Comparison of ENCODE assay signal across 12 cellular contexts in genomic region chr3:195859846-195860411, GRCh38. TPM values are rescaled to one million over a fixed set of nuclear protein-coding genes. Genes with fewer than 3 reads are reported as not detected.
DNase-seq lines count a peak whose midpoint lies in the region; ATAC-seq and TF ChIP-seq lines count a peak whose summit lies in the region.
"Had no signal": no experiment of that assay in that cellular context is flagged by ENCODE, and none has a peak within 500 bp of the region (broad histone marks: within the 10 kb centered on the region; RNA-seq: fewer than 3 reads in every experiment).

No MANE protein-coding gene starts in this region.

- 72% methylated on average over 23 of the region's 23 CpGs for WGBS in HUES64
- no CpG with 5 or more reads among the region's 23 CpGs for WGBS in mesendoderm (ENCODE audit: extremely low coverage, insufficient coverage, low lambda C conversion rate)
- WGBS in thyroid gland, 2 donors: 74 to 83% methylated on average over 23 of the region's 23 CpGs

- H2BK120ac ChIP-seq in mesendoderm (ENCODE audit: low read depth, low read length): no peak overlapping the region

- H3K4me1 ChIP-seq in CD8-positive, alpha-beta T cell (ENCODE audit: insufficient read depth, low read length): peaks cover 4% of the 10 kb centered on the region
- H3K4me1 ChIP-seq in HUES64 (ENCODE audit: insufficient read depth, low read length): peaks cover 5% of the 10 kb centered on the region; the same call in 1 of the 2 replicates
- H3K4me1 ChIP-seq in mesendoderm (ENCODE audit: control insufficient read depth, low read depth, low read length): no peaks in the 10 kb centered on the region
- H3K4me1 ChIP-seq in thyroid gland: peaks cover 3 to 12% of the 10 kb centered on the region in 2 donors
- H3K4me1 ChIP-seq: upper lobe of right lung had no signal

- H3K36me3 Mint-ChIP-seq in CD8-positive, alpha-beta T cell: peaks cover 2% of the 10 kb centered on the region
- H3K36me3 Mint-ChIP-seq in activated CD8-positive, alpha-beta T cell treated with anti-CD3 and anti-CD28 coated beads for 36 hours (ENCODE audit: low read depth): no peaks in the 10 kb centered on the region

- TF ChIP-seq POLR2A in thyroid gland (IDR thresholded peaks at IDR 0.05): no peak

- no peak overlapping the region for H3K4me2 ChIP-seq in mesendoderm (ENCODE audit: low read length)

- H3K36me3 ChIP-seq in CD8-positive, alpha-beta T cell (ENCODE audit: insufficient read depth, low read length): no peaks in the 10 kb centered on the region
- H3K36me3 ChIP-seq in HUES64 (ENCODE audit: insufficient read depth, low read length): no peaks in the 10 kb centered on the region
- H3K36me3 ChIP-seq in mesendoderm (ENCODE audit: control insufficient read depth, insufficient read depth, low read length): no peaks in the 10 kb centered on the region
- no peaks in the 10 kb centered on the region for H3K36me3 ChIP-seq in thyroid gland
- H3K36me3 ChIP-seq: upper lobe of right lung had no signal

- no peak overlapping the region for H2BK5ac ChIP-seq in mesendoderm (ENCODE audit: low read length)

- H2BK15ac ChIP-seq in mesendoderm (replicated peaks; ENCODE audit: low read depth): no peak overlapping the region

- H3K9ac ChIP-seq in HUES64 (ENCODE audit: low read depth, low read length) (no peak overlapping the region), mesendoderm (ENCODE audit: low read length) (no peak overlapping the region)

- no peak overlapping the region for H3K27ac ChIP-seq in CD8-positive, alpha-beta T cell (ENCODE audit: low read depth, low read length)
- 0 out of 2 replicates have a peak overlapping the region, but pooled peaks have one; percentile 25 for H3K27ac ChIP-seq in HUES64 (ENCODE audit: low read depth, low read length)
- H3K27ac ChIP-seq in mesendoderm (ENCODE audit: low read depth, low read length): no peak overlapping the region
- no peak overlapping the region for H3K27ac ChIP-seq in thyroid gland
- H3K27ac ChIP-seq: psoas muscle, upper lobe of right lung had no signal

- in situ Hi-C loops in GM13977 (cut with MboI; ENCODE audit: low pct_unique_long_range_greater_than_20kb, low sequenced_read_pairs, unreplicated experiment): loop anchor here (10.0 kb wide), 1 partner anchor 55 kb away; no protein-coding TSS in a partner anchor

- CTCF ChIA-PET in CD8-positive, alpha-beta T cell (lab: Charles Lee): interaction anchor here (0.6 to 11.8 kb wide), 22 partner anchors 9 to 582 kb away, joined by 3 to 208 read pairs (median 5); no protein-coding TSS in a partner anchor
- CTCF ChIA-PET in activated CD8-positive, alpha-beta T cell treated with anti-CD3 and anti-CD28 coated beads for 36 hours (lab: Charles Lee): interaction anchor here (0.7 to 8.6 kb wide), 20 partner anchors 10 to 238 kb away, joined by 3 to 155 read pairs (median 5); no protein-coding TSS in a partner anchor

- H3K18ac ChIP-seq in mesendoderm (ENCODE audit: low read length): no peak overlapping the region

- no peak overlapping the region for H3K4ac ChIP-seq in mesendoderm (ENCODE audit: low read depth, low read length)

- no peak for ATAC-seq in CD8-positive, alpha-beta T cell
- ATAC-seq in activated CD8-positive, alpha-beta T cell treated with anti-CD3 and anti-CD28 coated beads for 36 hours: no peak
- ATAC-seq in GM18909 (IDR thresholded peaks at IDR 0.05; ENCODE audit: poor library complexity, unreplicated experiment): no peak

- intact Hi-C loops in CD8-positive, alpha-beta T cell (cut with DNase I, micrococcal nuclease): loop anchor here (1.0 to 10.0 kb wide), 4 partner anchors 34 to 235 kb away; no protein-coding TSS in a partner anchor
- intact Hi-C loops in activated CD8-positive, alpha-beta T cell treated with anti-CD3 and anti-CD28 coated beads for 36 hours (cut with micrococcal nuclease): loop anchor here (1.0 to 10.0 kb wide), 3 partner anchors 35 to 205 kb away; no protein-coding TSS in a partner anchor
- intact Hi-C loops in thyroid gland (cut with DNase I): loop anchor here (5.0 kb wide), 1 partner anchor 57 kb away; no protein-coding TSS in a partner anchor

- no peak overlapping the region for H3K23ac ChIP-seq in mesendoderm (ENCODE audit: low read length)

- no peaks in the 10 kb centered on the region for H3K9me3 Mint-ChIP-seq in CD8-positive, alpha-beta T cell
- H3K9me3 Mint-ChIP-seq in activated CD8-positive, alpha-beta T cell treated with anti-CD3 and anti-CD28 coated beads for 36 hours: no peaks in the 10 kb centered on the region

- no peaks in the 10 kb centered on the region for H3K79me1 ChIP-seq in mesendoderm (ENCODE audit: low read length)

- H3K79me2 ChIP-seq in mesendoderm (ENCODE audit: control insufficient read depth, insufficient read depth, low read length): no peaks in the 10 kb centered on the region

- TF ChIP-seq CTCF in CD8-positive, alpha-beta T cell (IDR thresholded peaks at IDR 0.05): no peak
- TF ChIP-seq CTCF in activated CD8-positive, alpha-beta T cell treated with anti-CD3 and anti-CD28 coated beads for 36 hours (IDR thresholded peaks at IDR 0.05): no peak
- TF ChIP-seq CTCF in GM13977 (IDR thresholded peaks at IDR 0.05; ENCODE audit: extremely low read depth, insufficient read depth, missing control alignments) (no peak), thyroid gland (IDR thresholded peaks at IDR 0.05) (no peak)

- peaks cover 4% of the 10 kb centered on the region for H3K4me1 Mint-ChIP-seq in CD8-positive, alpha-beta T cell (ENCODE audit: low read depth)
- H3K4me1 Mint-ChIP-seq in activated CD8-positive, alpha-beta T cell treated with anti-CD3 and anti-CD28 coated beads for 36 hours (ENCODE audit: low read depth): peaks cover 12% of the 10 kb centered on the region

- H2AK5ac ChIP-seq in mesendoderm (ENCODE audit: low read length): no peak overlapping the region

- peak overlapping the region; percentile 68 for H3K56ac ChIP-seq in mesendoderm (ENCODE audit: low read length)

- no peaks in the 10 kb centered on the region for H3K9me3 ChIP-seq in CD8-positive, alpha-beta T cell (ENCODE audit: low read length)
- H3K9me3 ChIP-seq in HUES64 (ENCODE audit: insufficient read depth, low read depth, low read length) (no peaks in the 10 kb centered on the region), thyroid gland (no peaks in the 10 kb centered on the region)
- H3K9me3 ChIP-seq: psoas muscle, upper lobe of right lung had no signal

- no peak overlapping the region for H4K5ac ChIP-seq in mesendoderm (ENCODE audit: low read length)

- peak in 1 of 7 experiments; percentile 46 for DNase-seq in CD8-positive, alpha-beta T cell
- no peak for DNase-seq in activated CD8-positive, alpha-beta T cell treated with anti-CD3 and anti-CD28 coated beads for 36 hours
- DNase-seq in mesendoderm (peak; percentile 53), GM13977 (ENCODE audit: low spot score) (no peak), thyroid gland (no peak), activated T-cell treated with anti-CD3 and anti-CD28 coated beads for 4 hours (no peak)
- DNase-seq: SIG-M5 had no signal

- H4K8ac ChIP-seq in mesendoderm (ENCODE audit: low read depth, low read length): no peak overlapping the region

- H3K4me3 Mint-ChIP-seq in CD8-positive, alpha-beta T cell: peak overlapping the region; percentile 75
- peak overlapping the region; percentile 61 for H3K4me3 Mint-ChIP-seq in activated CD8-positive, alpha-beta T cell treated with anti-CD3 and anti-CD28 coated beads for 36 hours

- no peaks in the 10 kb centered on the region for H3K27me3 Mint-ChIP-seq in CD8-positive, alpha-beta T cell (ENCODE audit: low read depth)
- H3K27me3 Mint-ChIP-seq in activated CD8-positive, alpha-beta T cell treated with anti-CD3 and anti-CD28 coated beads for 36 hours: no peaks in the 10 kb centered on the region
- H3K27me3 Mint-ChIP-seq: CD4-positive, alpha-beta memory T cell had no signal

- POLR2A ChIA-PET in CD8-positive, alpha-beta T cell (lab: Charles Lee): interaction anchor here (1.0 to 1.5 kb wide), 3 partner anchors 35 to 60 kb away, joined by 4 read pairs; no protein-coding TSS in a partner anchor
- POLR2A ChIA-PET in activated CD8-positive, alpha-beta T cell treated with anti-CD3 and anti-CD28 coated beads for 36 hours (lab: Charles Lee): interaction anchor here (0.6 to 1.0 kb wide), 4 partner anchors 48 to 60 kb away, joined by 3 to 4 read pairs (median 4); partner anchors contain the start of gene TNK2

- no peaks in the 10 kb centered on the region for H3K27me3 ChIP-seq in CD8-positive, alpha-beta T cell (ENCODE audit: insufficient read depth, low read length)
- H3K27me3 ChIP-seq in HUES64 (ENCODE audit: insufficient read depth, low read length) (no peaks in the 10 kb centered on the region), mesendoderm (ENCODE audit: insufficient read depth, low read length, poor library complexity) (no peaks in the 10 kb centered on the region), thyroid gland (no peaks in the 10 kb centered on the region)
- H3K27me3 ChIP-seq: upper lobe of right lung had no signal

- no peak overlapping the region for H3K4me3 ChIP-seq in CD8-positive, alpha-beta T cell (ENCODE audit: low read depth, low read length)
- H3K4me3 ChIP-seq in HUES64 (ENCODE audit: low read length): no peak overlapping the region
- no peak overlapping the region for H3K4me3 ChIP-seq in mesendoderm (ENCODE audit: low read length)
- H3K4me3 ChIP-seq in thyroid gland (replicated peaks in 1 of 3): no peak overlapping the region
- H3K4me3 ChIP-seq: psoas muscle, upper lobe of right lung had no signal

- no peak overlapping the region for H3K27ac Mint-ChIP-seq in CD8-positive, alpha-beta T cell
- H3K27ac Mint-ChIP-seq in activated CD8-positive, alpha-beta T cell treated with anti-CD3 and anti-CD28 coated beads for 36 hours: no peak overlapping the region

RNA-seq across cellular contexts. Expression of gene MUC4, which starts 48.2 kb away (rescaled TPM):
- not detected for total RNA-seq in CD8-positive, alpha-beta T cell
- polyA plus RNA-seq in HUES64 (2013, experiment 1 of 2): 0.40 TPM
- polyA plus RNA-seq in HUES64 (2013, experiment 2 of 2): 0.25 TPM
- total RNA-seq in activated CD8-positive, alpha-beta T cell treated with anti-CD3 and anti-CD28 coated beads for 36 hours: under 1 TPM; 0.20 to 0.31 TPM
- polyA plus RNA-seq in mesendoderm (2013, experiment 1 of 2): 0.24 TPM
- 0.27 TPM for polyA plus RNA-seq in mesendoderm (2013, experiment 2 of 2)
- under 1 TPM in 2 of 4 donors, not detected in 2; 0.13 to 0.20 TPM for total RNA-seq in thyroid gland
- total RNA-seq: CD4-positive, alpha-beta memory T cell had no signal
- polyA plus RNA-seq: CD4-positive, alpha-beta memory T cell had no signal

RNA-seq across cellular contexts. Expression of gene TNK2, which starts 48.4 kb away (rescaled TPM):
- 100 to 1,000 TPM; 127 to 130 TPM for total RNA-seq in CD8-positive, alpha-beta T cell
- polyA plus RNA-seq in HUES64 (2013, experiment 1 of 2): 14.5 TPM
- 14.1 TPM for polyA plus RNA-seq in HUES64 (2013, experiment 2 of 2)
- 10 to 100 TPM; 41.9 to 43.0 TPM for total RNA-seq in activated CD8-positive, alpha-beta T cell treated with anti-CD3 and anti-CD28 coated beads for 36 hours
- 10.7 TPM for polyA plus RNA-seq in mesendoderm (2013, experiment 1 of 2)
- polyA plus RNA-seq in mesendoderm (2013, experiment 2 of 2): 10.4 TPM
- total RNA-seq in thyroid gland: 10 to 100 TPM; 10.2 to 21.1 (median 12.7) TPM
